Comparison of ENCODE assay signal across 17 cellular contexts in genomic region chr16:11671676-11672075, GRCh38. TPM values are rescaled to one million over a fixed set of nuclear protein-coding genes. Genes with fewer than 3 reads are reported as not detected.
DNase-seq lines count a peak whose midpoint lies in the region; ATAC-seq and TF ChIP-seq lines count a peak whose summit lies in the region.
"Had no signal": no experiment of that assay in that cellular context is flagged by ENCODE, and none has a peak within 500 bp of the region (broad histone marks: within the 10 kb centered on the region; RNA-seq: fewer than 3 reads in every experiment).

No MANE protein-coding gene starts in this region.

- H3K4me1 ChIP-seq in tibial artery: peaks cover 0 to 65% (median 62%) of the 10 kb centered on the region in 4 donors

- H3K27ac ChIP-seq in tibial artery: peak overlapping the region; percentile 59 to 62
- H3K27ac ChIP-seq: ovary, SJSA1 had no signal

- CTCF ChIA-PET in activated CD8-positive, alpha-beta T cell treated with anti-CD3 and anti-CD28 coated beads, Interleukin-2, amount 10 ng/mL, durations not matched to agents 7 days and 5 days (lab: Charles Lee): interaction anchor here (2.3 kb wide), 1 partner anchor 140 kb away, joined by 9 read pairs; no protein-coding TSS in a partner anchor

- H3K4me3 Mint-ChIP-seq in activated naive CD4-positive, alpha-beta T cell treated with anti-CD3 and anti-CD28 coated beads, Interleukin-2, amount 50 U/mL, for 24 hours: peak overlapping the region; percentile 51
- peak overlapping the region; percentile 25 for H3K4me3 Mint-ChIP-seq in activated CD8-positive, alpha-beta T cell treated with anti-CD3 and anti-CD28 coated beads, Interleukin-2, amount 10 ng/mL, durations not matched to agents 7 days and 5 days
- peak overlapping the region; percentile 88 for H3K4me3 Mint-ChIP-seq in memory B cell

- H3K36me3 ChIP-seq in tibial artery: peaks cover 0 to 13% (median 13%) of the 10 kb centered on the region in 3 donors
- H3K36me3 ChIP-seq: ovary had no signal

- H3K27me3 Mint-ChIP-seq in activated naive CD4-positive, alpha-beta T cell treated with anti-CD3 and anti-CD28 coated beads, Interleukin-2, amount 50 U/mL, for 24 hours: no peaks in the 10 kb centered on the region
- no peaks in the 10 kb centered on the region for H3K27me3 Mint-ChIP-seq in activated CD8-positive, alpha-beta T cell treated with anti-CD3 and anti-CD28 coated beads, Interleukin-2, amount 10 ng/mL, durations not matched to agents 7 days and 5 days (ENCODE audit: low read depth)
- H3K27me3 Mint-ChIP-seq in memory B cell: no peaks in the 10 kb centered on the region

- H3K27me3 ChIP-seq in tibial artery: no peaks in the 10 kb centered on the region
- H3K27me3 ChIP-seq: esophagus squamous epithelium, ovary, SJSA1 had no signal

- H3K4me3 ChIP-seq in tibial artery: no peak overlapping the region
- H3K4me3 ChIP-seq: esophagus squamous epithelium, ovary, SJSA1 had no signal

- no peaks in the 10 kb centered on the region for H3K36me3 Mint-ChIP-seq in activated naive CD4-positive, alpha-beta T cell treated with anti-CD3 and anti-CD28 coated beads, Interleukin-2, amount 50 U/mL, for 24 hours
- no peaks in the 10 kb centered on the region for H3K36me3 Mint-ChIP-seq in activated naive CD4-positive, alpha-beta T cell treated with anti-CD3 and anti-CD28 coated beads, Interleukin-2, amount 50 U/mL, for 72 hours
- peaks cover 13% of the 10 kb centered on the region for H3K36me3 Mint-ChIP-seq in activated CD8-positive, alpha-beta T cell treated with anti-CD3 and anti-CD28 coated beads, Interleukin-2, amount 10 ng/mL, durations not matched to agents 7 days and 5 days (ENCODE audit: low read depth)
- H3K36me3 Mint-ChIP-seq in memory B cell: peaks cover 12% of the 10 kb centered on the region

- H3K4me1 Mint-ChIP-seq in activated naive CD4-positive, alpha-beta T cell treated with anti-CD3 and anti-CD28 coated beads, Interleukin-2, amount 50 U/mL, for 24 hours: peaks cover 67% of the 10 kb centered on the region
- H3K4me1 Mint-ChIP-seq in activated CD8-positive, alpha-beta T cell treated with anti-CD3 and anti-CD28 coated beads, Interleukin-2, amount 10 ng/mL, durations not matched to agents 7 days and 5 days (ENCODE audit: low read depth): peaks cover 66% of the 10 kb centered on the region
- H3K4me1 Mint-ChIP-seq in memory B cell: peaks cover 58% of the 10 kb centered on the region

- ATAC-seq in activated naive CD4-positive, alpha-beta T cell treated with anti-CD3 and anti-CD28 coated beads, Interleukin-2, amount 50 U/mL, for 72 hours: no peak
- ATAC-seq in activated CD8-positive, alpha-beta T cell treated with anti-CD3 and anti-CD28 coated beads, Interleukin-2, amount 10 ng/mL, durations not matched to agents 7 days and 5 days: no peak
- ATAC-seq in memory B cell (ENCODE audit: low read depth) (no peak), HG02763 (IDR thresholded peaks at IDR 0.05; ENCODE audit: unreplicated experiment) (no peak), left lobe of liver (no peak)

- H3K9me3 Mint-ChIP-seq in activated naive CD4-positive, alpha-beta T cell treated with anti-CD3 and anti-CD28 coated beads, Interleukin-2, amount 50 U/mL, for 24 hours: no peaks in the 10 kb centered on the region
- H3K9me3 Mint-ChIP-seq in activated naive CD4-positive, alpha-beta T cell treated with anti-CD3 and anti-CD28 coated beads, Interleukin-2, amount 50 U/mL, for 72 hours: no peaks in the 10 kb centered on the region
- no peaks in the 10 kb centered on the region for H3K9me3 Mint-ChIP-seq in activated CD8-positive, alpha-beta T cell treated with anti-CD3 and anti-CD28 coated beads, Interleukin-2, amount 10 ng/mL, durations not matched to agents 7 days and 5 days (ENCODE audit: insufficient read depth)
- H3K9me3 Mint-ChIP-seq in memory B cell: no peaks in the 10 kb centered on the region

- H3K9me3 ChIP-seq in tibial artery: no peaks in the 10 kb centered on the region
- H3K9me3 ChIP-seq: esophagus squamous epithelium, ovary had no signal

- H3K27ac Mint-ChIP-seq in activated naive CD4-positive, alpha-beta T cell treated with anti-CD3 and anti-CD28 coated beads, Interleukin-2, amount 50 U/mL, for 24 hours: peak overlapping the region; percentile 88
- H3K27ac Mint-ChIP-seq in activated naive CD4-positive, alpha-beta T cell treated with anti-CD3 and anti-CD28 coated beads, Interleukin-2, amount 50 U/mL, for 72 hours: peak overlapping the region in 1 of 2 donors; percentile 86
- peak overlapping the region; percentile 80 for H3K27ac Mint-ChIP-seq in activated CD8-positive, alpha-beta T cell treated with anti-CD3 and anti-CD28 coated beads, Interleukin-2, amount 10 ng/mL, durations not matched to agents 7 days and 5 days
- H3K27ac Mint-ChIP-seq in memory B cell: peak overlapping the region; percentile 96

- POLR2A ChIA-PET in activated CD8-positive, alpha-beta T cell treated with anti-CD3 and anti-CD28 coated beads, Interleukin-2, amount 10 ng/mL, durations not matched to agents 7 days and 5 days (lab: Charles Lee): no interaction called here

- no peak for TF ChIP-seq CTCF in tibial artery (IDR thresholded peaks at IDR 0.05)

- DNase-seq in activated naive CD4-positive, alpha-beta T cell treated with anti-CD3 and anti-CD28 coated beads, Interleukin-2, amount 50 U/mL, for 72 hours (ENCODE audit: low spot score in 2 of 2): no peak
- no peak for DNase-seq in activated CD8-positive, alpha-beta T cell treated with anti-CD3 and anti-CD28 coated beads, Interleukin-2, amount 10 ng/mL, durations not matched to agents 7 days and 5 days
- DNase-seq in memory B cell (ENCODE audit: low spot score in 2 of 2) (no peak), tibial artery (no peak), NCI-H510A (lab: John Stamatoyannopoulos, UW) (no peak), left lobe of liver (ENCODE audit: low spot score) (no peak)
- DNase-seq: activated effector memory CD4-positive, alpha-beta T cell treated with anti-CD3 and anti-CD28 coated beads, Interleukin-2, amount 50 U/mL, for 16 hours; DMS79 treated with DMSO at 0.1 percent for 48 hours; esophagus squamous epithelium; Karpas-422; NCI-H187 treated with DMSO at 0.1 percent for 48 hours; NCI-H774; ovary; stimulated activated CD4-positive, alpha-beta T cell treated with anti-CD3 and anti-CD28 coated beads, Interleukin-12 subunit alpha, Interleukin-12 subunit beta, amount 100 ng/mL, for 4 hours had no signal

- intact Hi-C loops in tibial artery (cut with DNase I; ENCODE audit: low total_unique reads): no loop called here

RNA-seq across cellular contexts. Expression of gene SNN, which starts 3.4 kb away (rescaled TPM):
- total RNA-seq in activated naive CD4-positive, alpha-beta T cell treated with anti-CD3 and anti-CD28 coated beads, Interleukin-2, amount 50 U/mL, for 72 hours: 10 to 100 TPM; 11.0 to 14.4 TPM
- 10 to 100 TPM; 27.3 to 28.9 TPM for total RNA-seq in activated CD8-positive, alpha-beta T cell treated with anti-CD3 and anti-CD28 coated beads, Interleukin-2, amount 10 ng/mL, durations not matched to agents 7 days and 5 days
- total RNA-seq in left lobe of liver: 4.4 TPM

Comparison
In these comparisons a context has a peak if more than half of its experiments do, and no peak if none do; other contexts are left out.
1. H3K4me3 Mint-ChIP-seq: peak in every context shown above with its lines; median percentile 88 in memory B cell; 51 in activated naive CD4-positive, alpha-beta T cell treated with anti-CD3 and anti-CD28 coated beads, Interleukin-2, amount 50 U/mL, for 24 hours; 25 in activated CD8-positive, alpha-beta T cell treated with anti-CD3 and anti-CD28 coated beads, Interleukin-2, amount 10 ng/mL, durations not matched to agents 7 days and 5 days.